8 cellular contexts compared by ENCODE assay signal in genomic region chr12:122225683-122226365, GRCh38. TPM values are rescaled to one million over a fixed set of nuclear protein-coding genes. Genes with fewer than 3 reads are reported as not detected.
A peak's percentile ranks its signal among the peaks of the same experiment; 100 is the strongest.
DNase-seq lines count a peak whose midpoint lies in the region; ATAC-seq and TF ChIP-seq lines count a peak whose summit lies in the region.

TSS of gene DIABLO (minus strand) at chr12:122226052. CDS start at chr12:122226014, 38 bp downstream.

- H3K9me3 Mint-ChIP-seq in T-helper 2 cell treated with Interferon-gamma antibody and Interleukin-4, amounts not matched to agents 5 μg/mL and 100 μg/mL, for 36 hours, result no peaks in the 10 kb centered on the region

- H3K27ac Mint-ChIP-seq in T-helper 2 cell treated with Interferon-gamma antibody and Interleukin-4, amounts not matched to agents 5 μg/mL and 100 μg/mL, for 36 hours, result peak within 1 kb of the TSS; percentile 95

- intact Hi-C loops in ascending aorta (cut with DNase I) (loop anchor here (1.0 to 10.0 kb wide), 5 partner anchors 40 to 1746 kb away; partner anchors contain the start of genes CCDC92, KNTC1, MLXIP and RHOF), uterus (cut with DNase I; ENCODE audit: low total_unique reads) (no loop called here)

- peak within 1 kb of the TSS; percentile 91 for H3K4me3 Mint-ChIP-seq in T-helper 2 cell treated with Interferon-gamma antibody and Interleukin-4, amounts not matched to agents 5 μg/mL and 100 μg/mL, for 36 hours

- no peaks in the 10 kb centered on the region for H3K27me3 Mint-ChIP-seq in T-helper 2 cell treated with Interferon-gamma antibody and Interleukin-4, amounts not matched to agents 5 μg/mL and 100 μg/mL, for 36 hours (ENCODE audit: low read depth)

- H3K9me3 ChIP-seq in ascending aorta (no peaks in the 10 kb centered on the region), right atrium auricular region (no peaks in the 10 kb centered on the region), uterus (no peaks in the 10 kb centered on the region)

- TF ChIP-seq CTCF in ascending aorta (IDR thresholded peaks at IDR 0.05), result peak in 1 of 3 experiments; percentile 5
- TF ChIP-seq CTCF in right atrium auricular region (IDR thresholded peaks at IDR 0.05), result peak in 1 of 2 donors; percentile 9
- TF ChIP-seq CTCF in uterus (IDR thresholded peaks at IDR 0.05), result peak in 1 of 4 experiments; percentile 22

- peak within 1 kb of the TSS; percentile 63 to 82 for H3K4me3 ChIP-seq in ascending aorta
- H3K4me3 ChIP-seq in right atrium auricular region, result peak within 1 kb of the TSS; percentile 87 to 98
- peak within 1 kb of the TSS; percentile 87 to 98 for H3K4me3 ChIP-seq in uterus

- H3K36me3 ChIP-seq in ascending aorta (peaks cover 26 to 40% of the 10 kb centered on the region in 2 donors), right atrium auricular region (peaks cover 13% of the 10 kb centered on the region), uterus (no peaks in the 10 kb centered on the region)

- H3K27ac ChIP-seq in ascending aorta (peak within 1 kb of the TSS; percentile 91), right atrium auricular region (peak within 1 kb of the TSS; percentile 86 to 93), uterus (peak within 1 kb of the TSS; percentile 81 to 97)

- peaks cover 26% of the 10 kb centered on the region for H3K36me3 Mint-ChIP-seq in T-helper 2 cell treated with Interferon-gamma antibody and Interleukin-4, amounts not matched to agents 5 μg/mL and 100 μg/mL, for 36 hours (ENCODE audit: low read depth)

- H3K27me3 ChIP-seq in ascending aorta, result no peaks in the 10 kb centered on the region
- no peaks in the 10 kb centered on the region for H3K27me3 ChIP-seq in right atrium auricular region
- no peaks in the 10 kb centered on the region for H3K27me3 ChIP-seq in uterus

- ATAC-seq in GM18502 (IDR thresholded peaks at IDR 0.05; ENCODE audit: poor library complexity, unreplicated experiment), result peak; percentile 92
- ATAC-seq in HG02970 (IDR thresholded peaks at IDR 0.05; ENCODE audit: low FRiP score, unreplicated experiment), result peak; percentile 93

- peak; percentile 87 to 97 for TF ChIP-seq POLR2A in uterus (IDR thresholded peaks at IDR 0.05)

- H3K4me1 Mint-ChIP-seq in T-helper 2 cell treated with Interferon-gamma antibody and Interleukin-4, amounts not matched to agents 5 μg/mL and 100 μg/mL, for 36 hours (ENCODE audit: low read depth), result peaks cover 28% of the 10 kb centered on the region

- H3K4me1 ChIP-seq in ascending aorta (peaks cover 10 to 17% of the 10 kb centered on the region in 2 donors), right atrium auricular region (peaks cover 0 to 34% of the 10 kb centered on the region in 2 donors), uterus (peaks cover 0 to 13% of the 10 kb centered on the region in 2 donors)

- peak; percentile 99 for DNase-seq in NCI-H1930 (lab: John Stamatoyannopoulos, UW)
- peak; percentile 100 for DNase-seq in T-helper 2 cell treated with Interferon-gamma antibody and Interleukin-4, amounts not matched to agents 5 μg/mL and 100 μg/mL, for 36 hours (ENCODE audit: low spot score)
- DNase-seq in ascending aorta (ENCODE audit: low spot score in 2 of 2), result peak; percentile 99 to 100
- peak; percentile 100 for DNase-seq in right atrium auricular region (ENCODE audit: low spot score)
- peak; percentile 97 for DNase-seq in pulmonary artery endothelial cell (ENCODE audit: low read depth, low spot score)
- peak; percentile 100 for DNase-seq in uterus

RNA-seq across cellular contexts. Expression of gene DIABLO, which starts in this region (rescaled TPM):
- total RNA-seq in ascending aorta, result 54.8 TPM
- 10 to 100 TPM; 36.9 to 55.0 TPM for total RNA-seq in right atrium auricular region
- 56.6 and 62.1 TPM in 2 replicates for total RNA-seq in pulmonary artery endothelial cell
- total RNA-seq in uterus, result 10 to 100 TPM; 46.2 to 68.9 (median 53.9) TPM

Comparison
In these comparisons a context has a peak if more than half of its experiments do, and no peak if none do; other contexts are left out.
1. Peak in every context shown above with its lines: DNase-seq, ATAC-seq, H3K4me3 ChIP-seq and H3K27ac ChIP-seq.